Comparison of ENCODE assay signal across 10 cellular contexts in genomic region chr10:46094931-46095755, GRCh38. TPM values are rescaled to one million over a fixed set of nuclear protein-coding genes. Genes with fewer than 3 reads are reported as not detected.
DNase-seq lines count a peak whose midpoint lies in the region; ATAC-seq and TF ChIP-seq lines count a peak whose summit lies in the region.
"Had no signal": no experiment of that assay in that cellular context is flagged by ENCODE, and none has a peak within 500 bp of the region (broad histone marks: within the 10 kb centered on the region; RNA-seq: fewer than 3 reads in every experiment).

No MANE protein-coding gene starts in this region.

- peak overlapping the region; percentile 95 for H3K27ac Mint-ChIP-seq in activated CD8-positive, alpha-beta T cell treated with anti-CD3 and anti-CD28 coated beads, Interleukin-2, amount 10 ng/mL, durations not matched to agents 7 days and 5 days
- H3K27ac Mint-ChIP-seq in mesothelial cell of epicardium: peak overlapping the region; percentile 83

- peaks cover 14% of the 10 kb centered on the region for H3K4me1 ChIP-seq in GM23248 (ENCODE audit: insufficient read depth)

- no peaks in the 10 kb centered on the region for H4K20me1 ChIP-seq in GM23248 (ENCODE audit: insufficient read depth)

- peaks cover under 1% of the 10 kb centered on the region for H3K4me1 Mint-ChIP-seq in activated CD8-positive, alpha-beta T cell treated with anti-CD3 and anti-CD28 coated beads, Interleukin-2, amount 10 ng/mL, durations not matched to agents 7 days and 5 days (ENCODE audit: low read depth)
- peaks cover 20% of the 10 kb centered on the region for H3K4me1 Mint-ChIP-seq in mesothelial cell of epicardium

- H3K4me3 Mint-ChIP-seq in activated CD8-positive, alpha-beta T cell treated with anti-CD3 and anti-CD28 coated beads, Interleukin-2, amount 10 ng/mL, durations not matched to agents 7 days and 5 days: peak overlapping the region; percentile 23
- H3K4me3 Mint-ChIP-seq in mesothelial cell of epicardium: no peak overlapping the region

- POLR2A ChIA-PET in activated CD8-positive, alpha-beta T cell treated with anti-CD3 and anti-CD28 coated beads, Interleukin-2, amount 10 ng/mL, durations not matched to agents 7 days and 5 days (lab: Charles Lee): interaction anchor here (0.6 to 1.1 kb wide), 2 partner anchors 10 to 72 kb away, joined by 3 to 4 read pairs; no protein-coding TSS in a partner anchor

- no peaks in the 10 kb centered on the region for H3K27me3 ChIP-seq in GM23248 (replicated peaks; ENCODE audit: insufficient read depth)

- 69 to 71% methylated on average over 13 to 15 of the region's 15 CpGs for WGBS in GM23248 (ENCODE audit: low coverage in 1 of 2, low lambda C conversion rate in 2 of 2, missing lambda C conversion rate in 2 of 2), 2 experiments

- H3K4me3 ChIP-seq in GM23248: no peak overlapping the region

- peak; percentile 5 for DNase-seq in NCI-H748 (lab: John Stamatoyannopoulos, UW; ENCODE audit: unreplicated experiment)
- no peak for DNase-seq in NCI-H748 treated with DMSO at 0.1 percent for 48 hours (lab: John Stamatoyannopoulos, UW)
- DNase-seq in GM23248: peak; percentile 19
- DNase-seq in activated CD8-positive, alpha-beta T cell treated with anti-CD3 and anti-CD28 coated beads, Interleukin-2, amount 10 ng/mL, durations not matched to agents 7 days and 5 days: peak; percentile 29
- no peak for DNase-seq in mesothelial cell of epicardium (ENCODE audit: low spot score in 2 of 2, unreplicated experiment in 2 of 2)
- DNase-seq in RKO (ENCODE audit: low spot score): no peak
- DNase-seq in iPS-NIHi11 (ENCODE audit: low spot score): no peak
- DNase-seq: DMS79 treated with DMSO at 0.1 percent for 48 hours, NCI-H1092 treated with DMSO at 0.1 percent for 48 hours had no signal

- ATAC-seq in activated CD8-positive, alpha-beta T cell treated with anti-CD3 and anti-CD28 coated beads, Interleukin-2, amount 10 ng/mL, durations not matched to agents 7 days and 5 days: no peak
- ATAC-seq in GM21360 (IDR thresholded peaks at IDR 0.05; ENCODE audit: unreplicated experiment): no peak

- H3F3A ChIP-seq in GM23248 (ENCODE audit: insufficient read depth): no peaks in the 10 kb centered on the region

- H2AFZ ChIP-seq in GM23248: no peak overlapping the region

- in situ Hi-C loops in GM23248 (cut with MboI): no loop called here

- H3K9ac ChIP-seq in GM23248: no peak overlapping the region

- TF ChIP-seq CTCF in mesothelial cell of epicardium (IDR thresholded peaks at IDR 0.05; ENCODE audit: unreplicated experiment): no peak

- H3K9me3 Mint-ChIP-seq in activated CD8-positive, alpha-beta T cell treated with anti-CD3 and anti-CD28 coated beads, Interleukin-2, amount 10 ng/mL, durations not matched to agents 7 days and 5 days (ENCODE audit: insufficient read depth): no peaks in the 10 kb centered on the region
- H3K9me3 Mint-ChIP-seq in mesothelial cell of epicardium: no peaks in the 10 kb centered on the region

- no peaks in the 10 kb centered on the region for H3K9me2 ChIP-seq in GM23248 (ENCODE audit: insufficient read depth)

- H3K36me3 Mint-ChIP-seq in activated CD8-positive, alpha-beta T cell treated with anti-CD3 and anti-CD28 coated beads, Interleukin-2, amount 10 ng/mL, durations not matched to agents 7 days and 5 days (ENCODE audit: low read depth): peaks cover 5% of the 10 kb centered on the region
- H3K36me3 Mint-ChIP-seq in mesothelial cell of epicardium: no peaks in the 10 kb centered on the region

- H3K27ac ChIP-seq in GM23248: no peak overlapping the region

- CTCF ChIA-PET in activated CD8-positive, alpha-beta T cell treated with anti-CD3 and anti-CD28 coated beads, Interleukin-2, amount 10 ng/mL, durations not matched to agents 7 days and 5 days (lab: Charles Lee): interaction anchor here (0.8 to 1.4 kb wide), 4 partner anchors 11 to 66 kb away, joined by 3 to 13 read pairs (median 4); no protein-coding TSS in a partner anchor

- no peaks in the 10 kb centered on the region for H3K79me2 ChIP-seq in GM23248 (ENCODE audit: insufficient read depth)

- no peaks in the 10 kb centered on the region for H3K27me3 Mint-ChIP-seq in activated CD8-positive, alpha-beta T cell treated with anti-CD3 and anti-CD28 coated beads, Interleukin-2, amount 10 ng/mL, durations not matched to agents 7 days and 5 days (ENCODE audit: low read depth)
- H3K27me3 Mint-ChIP-seq in mesothelial cell of epicardium (ENCODE audit: low read depth): no peaks in the 10 kb centered on the region

- no peak overlapping the region for H3K4me2 ChIP-seq in GM23248 (ENCODE audit: unreplicated experiment)

- H3K9me3 ChIP-seq in GM23248 (ENCODE audit: low read depth): no peaks in the 10 kb centered on the region

- no peaks in the 10 kb centered on the region for H3K36me3 ChIP-seq in GM23248 (ENCODE audit: low read depth)

RNA-seq across cellular contexts. Expression of gene MSMB, which starts 49.1 kb away (rescaled TPM):
- not detected in 2 replicates for total RNA-seq in GM23248 (2014; rRNA removed; shearing (Covaris generic))
- not detected in 2 replicates for polyA plus RNA-seq in GM23248 (2016; fragmentation: Nextera tagmentation; extraction: Ambion mirVana)
- total RNA-seq in activated CD8-positive, alpha-beta T cell treated with anti-CD3 and anti-CD28 coated beads, Interleukin-2, amount 10 ng/mL, durations not matched to agents 7 days and 5 days: not detected
- not detected in 3 replicates for total RNA-seq in mesothelial cell of epicardium

Comparison
In these comparisons a context has a peak if more than half of its experiments do, and no peak if none do; other contexts are left out.
1. DNase-seq: peak in NCI-H748 (single experiment), GM23248 (single experiment) and activated CD8-positive, alpha-beta T cell treated with anti-CD3 and anti-CD28 coated beads, Interleukin-2, amount 10 ng/mL, durations not matched to agents 7 days and 5 days (single experiment); none in NCI-H748 treated with DMSO at 0.1 percent for 48 hours (single experiment), mesothelial cell of epicardium (0 of 2), RKO (single experiment) and iPS-NIHi11 (single experiment).